ENCODE assay signal across 17 cellular contexts in the genomic region with DNA sequence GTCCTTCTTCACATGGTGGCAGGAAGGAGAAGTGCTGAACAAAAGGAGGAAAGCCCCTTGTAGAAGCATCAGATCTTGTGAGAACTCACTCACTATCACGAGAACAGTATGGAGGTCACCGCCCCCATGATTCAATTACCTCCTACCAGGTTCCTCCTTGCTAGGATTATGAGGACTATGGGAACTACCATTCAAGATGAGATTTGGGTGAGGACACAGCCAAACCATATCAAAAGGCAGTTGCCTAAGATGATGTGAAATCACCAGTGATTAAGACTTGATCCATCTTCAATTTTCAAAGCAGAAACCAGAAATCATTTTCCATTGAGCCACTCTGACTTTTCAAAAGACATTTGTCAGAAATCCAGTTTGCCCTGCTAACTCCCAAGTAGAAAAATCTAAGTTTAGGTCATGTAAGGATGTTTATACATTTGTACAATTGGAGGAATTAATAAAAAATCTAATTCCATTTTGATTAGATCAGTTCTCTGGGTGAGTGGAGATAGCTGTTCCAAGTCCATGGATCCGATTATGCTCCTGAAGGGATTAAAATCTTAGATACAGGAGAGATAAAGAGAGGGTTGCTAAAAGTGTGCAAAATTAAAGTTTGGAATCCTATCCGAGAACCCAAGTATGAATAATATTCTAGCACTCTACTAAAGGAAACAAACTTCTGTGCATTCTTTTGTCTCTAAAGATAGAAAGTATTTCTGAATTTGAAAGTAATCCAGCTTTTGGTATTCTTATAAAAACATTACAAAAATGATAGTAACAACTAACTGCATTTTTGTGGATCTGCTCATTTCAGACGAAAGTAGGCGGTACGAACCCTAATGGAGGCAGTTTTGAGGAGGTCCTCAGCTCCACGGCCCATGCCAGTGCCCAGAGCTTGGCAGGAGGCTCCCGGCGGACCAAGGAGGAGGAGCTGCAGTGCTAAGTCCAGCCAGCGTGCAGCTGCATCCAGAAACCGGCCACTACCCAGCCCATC. TPM values are rescaled to one million over a fixed set of nuclear protein-coding genes. Genes with fewer than 3 reads are reported as not detected.
DNase-seq lines count a peak whose midpoint lies in the region; ATAC-seq and TF ChIP-seq lines count a peak whose summit lies in the region.
"Had no signal": no experiment of that assay in that cellular context is flagged by ENCODE, and none has a peak within 500 bp of the region (broad histone marks: within the 10 kb centered on the region; RNA-seq: fewer than 3 reads in every experiment).

No MANE protein-coding gene starts in this region.

- no peaks in the 10 kb centered on the region for H3K4me1 Mint-ChIP-seq in memory B cell
- peaks cover 10 to 18% of the 10 kb centered on the region in 2 donors for H3K4me1 Mint-ChIP-seq in natural killer cell treated with Interleukin-12 subunit alpha and Interleukin-12 subunit beta and Interleukin-15 and Interleukin-18, amount 100 ng/mL, for 72 hours (ENCODE audit: low read depth in 2 of 2)

- H3K4me3 Mint-ChIP-seq in memory B cell = no peak overlapping the region
- no peak overlapping the region for H3K4me3 Mint-ChIP-seq in natural killer cell treated with Interleukin-12 subunit alpha and Interleukin-12 subunit beta and Interleukin-15 and Interleukin-18, amount 100 ng/mL, for 72 hours
- H3K4me3 Mint-ChIP-seq: activated CD8-positive, alpha-beta T cell treated with anti-CD3 and anti-CD28 coated beads for 36 hours; CD4-positive, alpha-beta T cell; H9 had no signal

- no peaks in the 10 kb centered on the region for H3K27me3 Mint-ChIP-seq in memory B cell
- no peaks in the 10 kb centered on the region for H3K27me3 Mint-ChIP-seq in natural killer cell treated with Interleukin-12 subunit alpha and Interleukin-12 subunit beta and Interleukin-15 and Interleukin-18, amount 100 ng/mL, for 72 hours
- H3K27me3 Mint-ChIP-seq: activated CD8-positive, alpha-beta T cell treated with anti-CD3 and anti-CD28 coated beads for 36 hours; CD4-positive, alpha-beta T cell had no signal

- in situ Hi-C loops in KBM-7 (cut with MboI; ENCODE audit: low pct_unique_long_range_greater_than_20kb, low sequenced_read_pairs) = no loop called here

- DNase-seq in AG09319 (ENCODE audit: extremely low read depth, low read depth) (peak; percentile 11), KBM-7 (peak; percentile 29), cardiac fibroblast (ENCODE audit: low read depth in 2 of 2) (peak; percentile 58 to 70), memory B cell (ENCODE audit: low spot score in 2 of 2) (no peak), erythroblast (lab: John Stamatoyannopoulos, UW) (no peak), NCI-H524 (lab: John Stamatoyannopoulos, UW) (no peak), NCI-H1694 treated with DMSO at 0.1 percent for 48 hours (lab: John Stamatoyannopoulos, UW) (no peak)
- DNase-seq in natural killer cell treated with Interleukin-12 subunit alpha and Interleukin-12 subunit beta and Interleukin-15 and Interleukin-18, amount 100 ng/mL, for 72 hours (ENCODE audit: low spot score) = no peak
- DNase-seq: activated CD8-positive, alpha-beta T cell treated with anti-CD3 and anti-CD28 coated beads for 36 hours; activated gamma-delta T cell; CD4-positive, alpha-beta T cell; central memory CD4-positive, alpha-beta T cell; H9; NCI-H1105 treated with DMSO at 0.1 percent for 48 hours; NCI-H510A; retina; stimulated activated naive CD4-positive, alpha-beta T cell had no signal

- TF ChIP-seq POLR2A in erythroblast (IDR thresholded peaks at IDR 0.05; ENCODE audit: low read length) = no peak

- H3K36me3 Mint-ChIP-seq in memory B cell = no peaks in the 10 kb centered on the region
- H3K36me3 Mint-ChIP-seq in natural killer cell treated with Interleukin-12 subunit alpha and Interleukin-12 subunit beta and Interleukin-15 and Interleukin-18, amount 100 ng/mL, for 72 hours = no peaks in the 10 kb centered on the region

- peaks cover 2% of the 10 kb centered on the region for H3K9me3 Mint-ChIP-seq in memory B cell
- peaks cover 4% of the 10 kb centered on the region for H3K9me3 Mint-ChIP-seq in natural killer cell treated with Interleukin-12 subunit alpha and Interleukin-12 subunit beta and Interleukin-15 and Interleukin-18, amount 100 ng/mL, for 72 hours
- H3K9me3 Mint-ChIP-seq: activated CD8-positive, alpha-beta T cell treated with anti-CD3 and anti-CD28 coated beads for 36 hours; CD4-positive, alpha-beta T cell; H9 had no signal

- no peak overlapping the region for H3K27ac Mint-ChIP-seq in memory B cell
- no peak overlapping the region for H3K27ac Mint-ChIP-seq in natural killer cell treated with Interleukin-12 subunit alpha and Interleukin-12 subunit beta and Interleukin-15 and Interleukin-18, amount 100 ng/mL, for 72 hours
- H3K27ac Mint-ChIP-seq: activated CD8-positive, alpha-beta T cell treated with anti-CD3 and anti-CD28 coated beads for 36 hours; CD4-positive, alpha-beta T cell; H9 had no signal

- peak; percentile 32 for ATAC-seq in memory B cell (ENCODE audit: low read depth)
- ATAC-seq in natural killer cell treated with Interleukin-12 subunit alpha and Interleukin-12 subunit beta and Interleukin-15 and Interleukin-18, amount 100 ng/mL, for 72 hours = no peak
- ATAC-seq: activated CD8-positive, alpha-beta T cell treated with anti-CD3 and anti-CD28 coated beads for 36 hours had no signal

- TF ChIP-seq CTCF in AG09319 (IDR thresholded peaks at IDR 0.05; ENCODE audit: low read depth, low read length) = no peak
- TF ChIP-seq CTCF in cardiac fibroblast (IDR thresholded peaks at IDR 0.05; ENCODE audit: low read depth, low read length) = no peak

- peak overlapping the region in 1 of 2 donors; percentile 15 for H3K4me3 ChIP-seq in cardiac fibroblast (replicated peaks in 1 of 2; ENCODE audit: low read depth in 2 of 2, low read length in 2 of 2)

RNA-seq across cellular contexts. Expression of a gene that starts 39.4 kb away (rescaled TPM):
- total RNA-seq in natural killer cell treated with Interleukin-12 subunit alpha and Interleukin-12 subunit beta and Interleukin-15 and Interleukin-18, amount 100 ng/mL, for 72 hours = 10 to 100 TPM; 36.8 to 44.0 TPM

Comparison
In these comparisons a context has a peak if more than half of its experiments do, and no peak if none do; other contexts are left out.
1. DNase-seq: peak in AG09319 (single experiment), KBM-7 (single experiment) and cardiac fibroblast (2 of 2); none in memory B cell (0 of 2), erythroblast (0 of 2), NCI-H524 (0 of 2), natural killer cell treated with Interleukin-12 subunit alpha and Interleukin-12 subunit beta and Interleukin-15 and Interleukin-18, amount 100 ng/mL, for 72 hours (single experiment) and NCI-H1694 treated with DMSO at 0.1 percent for 48 hours (single experiment).